In the genomic region with DNA sequence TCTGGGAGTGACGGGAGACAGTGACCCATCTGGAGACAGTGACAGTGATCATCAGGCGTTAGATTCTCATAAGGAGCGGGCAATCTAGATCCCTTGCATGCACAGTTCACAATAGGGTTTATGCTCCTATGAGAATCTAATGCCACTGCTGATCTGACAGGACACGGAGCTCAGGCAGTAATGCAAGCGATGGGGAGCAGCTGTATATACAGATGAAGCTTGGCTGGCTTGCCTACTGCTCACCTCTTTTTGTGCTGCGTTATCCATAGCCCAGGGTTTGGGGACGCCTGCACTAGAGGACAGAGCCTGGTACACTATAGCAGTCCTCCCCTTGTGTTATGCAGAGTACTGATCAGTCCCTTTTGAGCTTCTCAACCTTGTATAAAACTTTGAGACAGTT, we compare ENCODE assay signal across 18 cellular contexts. TPM values are rescaled to one million over a fixed set of nuclear protein-coding genes. Genes with fewer than 3 reads are reported as not detected.
DNase-seq lines count a peak whose midpoint lies in the region; ATAC-seq and TF ChIP-seq lines count a peak whose summit lies in the region.
"Had no signal": no experiment of that assay in that cellular context is flagged by ENCODE, and none has a peak within 500 bp of the region (broad histone marks: within the 10 kb centered on the region; RNA-seq: fewer than 3 reads in every experiment).

No MANE protein-coding gene starts in this region.

- in situ Hi-C loops in HAP-1 (cut with MboI; ENCODE audit: low sequenced_read_pairs): no loop called here

- TF ChIP-seq CTCF in chondrocyte (IDR thresholded peaks at IDR 0.05) (no peak), progenitor cell of endocrine pancreas (IDR thresholded peaks at IDR 0.05; ENCODE audit: unreplicated experiment) (no peak)

- no peak overlapping the region for H3K4me3 ChIP-seq in SJCRH30
- no peak overlapping the region for H3K4me3 ChIP-seq in HAP-1
- H3K4me3 ChIP-seq: BLaER1, MG63, pancreas, testis had no signal

- H3K4me1 ChIP-seq in SJCRH30 (peaks cover 12% of the 10 kb centered on the region; the same call in 1 of the 2 replicates), HAP-1 (peaks cover 11% of the 10 kb centered on the region)
- H3K4me1 ChIP-seq: BLaER1, testis had no signal

- H3K27me3 ChIP-seq in SJCRH30 (no peaks in the 10 kb centered on the region), HAP-1 (ENCODE audit: low read depth) (no peaks in the 10 kb centered on the region)
- H3K27me3 ChIP-seq: BLaER1, MG63, pancreas, testis had no signal

- peak overlapping the region; percentile 54 for H3K4me3 Mint-ChIP-seq in activated naive CD8-positive, alpha-beta T cell treated with anti-CD3 and anti-CD28 coated beads for 36 hours
- peak overlapping the region; percentile 83 for H3K4me3 Mint-ChIP-seq in natural killer cell treated with Interleukin-12 subunit alpha and Interleukin-12 subunit beta and Interleukin-15 and Interleukin-18, amount 100 ng/mL, for 72 hours
- H3K4me3 Mint-ChIP-seq in chondrocyte (ENCODE audit: unreplicated experiment) (no peak overlapping the region), progenitor cell of endocrine pancreas (ENCODE audit: low read depth) (no peak overlapping the region)
- H3K4me3 Mint-ChIP-seq: endodermal cell had no signal

- no peaks in the 10 kb centered on the region for H3K9me3 Mint-ChIP-seq in activated naive CD8-positive, alpha-beta T cell treated with anti-CD3 and anti-CD28 coated beads for 36 hours
- no peaks in the 10 kb centered on the region for H3K9me3 Mint-ChIP-seq in natural killer cell treated with Interleukin-12 subunit alpha and Interleukin-12 subunit beta and Interleukin-15 and Interleukin-18, amount 100 ng/mL, for 72 hours
- no peaks in the 10 kb centered on the region for H3K9me3 Mint-ChIP-seq in chondrocyte (ENCODE audit: low read depth)
- H3K9me3 Mint-ChIP-seq in progenitor cell of endocrine pancreas (ENCODE audit: low read depth): no peaks in the 10 kb centered on the region
- H3K9me3 Mint-ChIP-seq: endodermal cell, naive B cell had no signal

- peak overlapping the region; percentile 92 for H3K27ac Mint-ChIP-seq in activated naive CD8-positive, alpha-beta T cell treated with anti-CD3 and anti-CD28 coated beads for 36 hours
- H3K27ac Mint-ChIP-seq in natural killer cell treated with Interleukin-12 subunit alpha and Interleukin-12 subunit beta and Interleukin-15 and Interleukin-18, amount 100 ng/mL, for 72 hours: peak overlapping the region; percentile 93 to 98
- H3K27ac Mint-ChIP-seq in chondrocyte (ENCODE audit: unreplicated experiment) (no peak overlapping the region), progenitor cell of endocrine pancreas (no peak overlapping the region)
- H3K27ac Mint-ChIP-seq: endodermal cell had no signal

- H3K27me3 Mint-ChIP-seq in activated naive CD8-positive, alpha-beta T cell treated with anti-CD3 and anti-CD28 coated beads for 36 hours: no peaks in the 10 kb centered on the region
- no peaks in the 10 kb centered on the region for H3K27me3 Mint-ChIP-seq in natural killer cell treated with Interleukin-12 subunit alpha and Interleukin-12 subunit beta and Interleukin-15 and Interleukin-18, amount 100 ng/mL, for 72 hours
- no peaks in the 10 kb centered on the region for H3K27me3 Mint-ChIP-seq in chondrocyte (ENCODE audit: low read depth)
- no peaks in the 10 kb centered on the region for H3K27me3 Mint-ChIP-seq in progenitor cell of endocrine pancreas
- H3K27me3 Mint-ChIP-seq: naive B cell had no signal

- DNase-seq in activated T-cell treated with anti-CD3 and anti-CD28 coated beads, Interleukin-2, amount 50 U/mL, for 1 hour: peak; percentile 19
- DNase-seq in activated T-cell treated with anti-CD3 and anti-CD28 coated beads, Interleukin-2, amount 50 U/mL, for 48 hours: no peak
- DNase-seq in SJCRH30: peak; percentile 50 to 59
- no peak for DNase-seq in activated naive CD8-positive, alpha-beta T cell treated with anti-CD3 and anti-CD28 coated beads for 36 hours
- DNase-seq in natural killer cell treated with Interleukin-12 subunit alpha and Interleukin-12 subunit beta and Interleukin-15 and Interleukin-18, amount 100 ng/mL, for 72 hours (ENCODE audit: low spot score): no peak
- no peak for DNase-seq in chondrocyte (ENCODE audit: low spot score)
- DNase-seq in HAP-1 (ENCODE audit: low spot score in 2 of 2): no peak
- DNase-seq in progenitor cell of endocrine pancreas (ENCODE audit: low spot score, unreplicated experiment): no peak
- DNase-seq: activated CD4-positive, CD25-positive, alpha-beta regulatory T cell; DMS153; endodermal cell; MG63; naive B cell; NCI-H748 treated with DMSO at 0.1 percent for 48 hours; pancreas; stimulated activated CD4-positive, alpha-beta T cell treated with anti-CD3 and anti-CD28 coated beads, Interleukin-15, amount 100 ng/mL, for 24 hours; testis had no signal

- H3K36me3 ChIP-seq in SJCRH30 (0 out of 2 replicates have a peak, but pooled peaks cover 4% of the 10 kb centered on the region), HAP-1 (replicated peaks) (no peaks in the 10 kb centered on the region)
- H3K36me3 ChIP-seq: MG63, pancreas had no signal

- H3K27ac ChIP-seq in SJCRH30: peak overlapping the region; percentile 34
- H3K27ac ChIP-seq: BLaER1, pancreas, testis had no signal

- peaks cover 55% of the 10 kb centered on the region for H3K36me3 Mint-ChIP-seq in activated naive CD8-positive, alpha-beta T cell treated with anti-CD3 and anti-CD28 coated beads for 36 hours
- H3K36me3 Mint-ChIP-seq in natural killer cell treated with Interleukin-12 subunit alpha and Interleukin-12 subunit beta and Interleukin-15 and Interleukin-18, amount 100 ng/mL, for 72 hours: peaks cover 6% of the 10 kb centered on the region
- H3K36me3 Mint-ChIP-seq in chondrocyte (ENCODE audit: low read depth) (peaks cover 2% of the 10 kb centered on the region), progenitor cell of endocrine pancreas (ENCODE audit: insufficient read depth) (no peaks in the 10 kb centered on the region)

- ATAC-seq in natural killer cell treated with Interleukin-12 subunit alpha and Interleukin-12 subunit beta and Interleukin-15 and Interleukin-18, amount 100 ng/mL, for 72 hours: peak; percentile 44 to 45

- H3K4me1 Mint-ChIP-seq in activated naive CD8-positive, alpha-beta T cell treated with anti-CD3 and anti-CD28 coated beads for 36 hours: peaks cover 90% of the 10 kb centered on the region
- peaks cover 66 to 78% of the 10 kb centered on the region in 2 donors for H3K4me1 Mint-ChIP-seq in natural killer cell treated with Interleukin-12 subunit alpha and Interleukin-12 subunit beta and Interleukin-15 and Interleukin-18, amount 100 ng/mL, for 72 hours (ENCODE audit: low read depth in 2 of 2)
- peaks cover 29% of the 10 kb centered on the region for H3K4me1 Mint-ChIP-seq in chondrocyte (ENCODE audit: low read depth)
- peaks cover 5% of the 10 kb centered on the region for H3K4me1 Mint-ChIP-seq in progenitor cell of endocrine pancreas (ENCODE audit: low read depth)

- H3K9me3 ChIP-seq in SJCRH30 (replicated peaks) (no peaks in the 10 kb centered on the region), HAP-1 (no peaks in the 10 kb centered on the region)
- H3K9me3 ChIP-seq: BLaER1, MG63, pancreas, testis had no signal

RNA-seq across cellular contexts. Expression of a gene that starts 23.5 kb away (rescaled TPM):
- 33.6 and 34.2 TPM in 2 replicates for total RNA-seq in SJCRH30 (2014; rRNA removed; shearing (Covaris generic))
- total RNA-seq in activated naive CD8-positive, alpha-beta T cell treated with anti-CD3 and anti-CD28 coated beads for 36 hours: 100 to 1,000 TPM; 250 to 259 TPM
- 100 to 1,000 TPM; 108 to 131 TPM for total RNA-seq in natural killer cell treated with Interleukin-12 subunit alpha and Interleukin-12 subunit beta and Interleukin-15 and Interleukin-18, amount 100 ng/mL, for 72 hours
- 21.6 to 24.4 TPM (median 22.2 TPM) in 3 replicates for total RNA-seq in chondrocyte
- 25.1 and 27.6 TPM in 2 replicates for total RNA-seq in progenitor cell of endocrine pancreas

Comparison
In these comparisons a context has a peak if more than half of its experiments do, and no peak if none do; other contexts are left out.
1. DNase-seq: peak in activated T-cell treated with anti-CD3 and anti-CD28 coated beads, Interleukin-2, amount 50 U/mL, for 1 hour (single experiment) and SJCRH30 (2 of 2); none in activated T-cell treated with anti-CD3 and anti-CD28 coated beads, Interleukin-2, amount 50 U/mL, for 48 hours (0 of 2), activated naive CD8-positive, alpha-beta T cell treated with anti-CD3 and anti-CD28 coated beads for 36 hours (single experiment), natural killer cell treated with Interleukin-12 subunit alpha and Interleukin-12 subunit beta and Interleukin-15 and Interleukin-18, amount 100 ng/mL, for 72 hours (single experiment), chondrocyte (single experiment), HAP-1 (0 of 2) and progenitor cell of endocrine pancreas (single experiment).
2. H3K27ac Mint-ChIP-seq: peak in activated naive CD8-positive, alpha-beta T cell treated with anti-CD3 and anti-CD28 coated beads for 36 hours (single experiment) and natural killer cell treated with Interleukin-12 subunit alpha and Interleukin-12 subunit beta and Interleukin-15 and Interleukin-18, amount 100 ng/mL, for 72 hours (2 of 2); none in chondrocyte (single experiment) and progenitor cell of endocrine pancreas (single experiment).
3. H3K4me3 Mint-ChIP-seq: peak in activated naive CD8-positive, alpha-beta T cell treated with anti-CD3 and anti-CD28 coated beads for 36 hours (single experiment) and natural killer cell treated with Interleukin-12 subunit alpha and Interleukin-12 subunit beta and Interleukin-15 and Interleukin-18, amount 100 ng/mL, for 72 hours (single experiment); none in chondrocyte (single experiment) and progenitor cell of endocrine pancreas (single experiment).